Comparison of ENCODE assay signal across 8 cellular contexts in the genomic region with DNA sequence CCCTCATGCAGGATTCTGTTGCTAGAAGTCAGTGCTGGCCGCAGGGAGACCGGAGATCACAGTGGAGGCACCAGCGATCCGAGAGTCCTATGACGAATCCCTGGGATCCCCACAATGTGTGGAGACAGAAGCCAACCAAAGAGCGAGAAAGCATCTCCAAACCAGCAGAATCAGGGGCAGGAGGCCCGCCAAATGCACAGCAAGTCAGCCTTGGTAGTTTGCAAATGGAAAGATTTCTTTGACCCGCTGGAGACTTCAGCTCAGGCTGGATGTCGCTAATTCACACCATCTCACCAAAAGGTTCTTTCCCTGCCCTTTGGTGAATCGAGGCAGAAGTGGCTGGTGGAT. TPM values are rescaled to one million over a fixed set of nuclear protein-coding genes. Genes with fewer than 3 reads are reported as not detected.
DNase-seq lines count a peak whose midpoint lies in the region; ATAC-seq and TF ChIP-seq lines count a peak whose summit lies in the region.

No MANE protein-coding gene starts in this region.

- H3K36me3 ChIP-seq in gastrocnemius medialis = no peaks in the 10 kb centered on the region

- intact Hi-C loops in gastrocnemius medialis (cut with DNase I; ENCODE audit: low total_unique reads) = no loop called here

- peaks cover 11% of the 10 kb centered on the region for H3K4me1 Mint-ChIP-seq in glutamatergic neuron (ENCODE audit: low read depth, unreplicated experiment)

- in situ Hi-C loops in gastrocnemius medialis (cut with MboI; ENCODE audit: low sequenced_read_pairs in 4 of 4) = loop anchor here in 1 of 4 donors (25.0 kb wide), 1 partner anchor 470 kb away; a partner anchor contains a TSS

- no peak for TF ChIP-seq CTCF in GM10266 (IDR thresholded peaks at IDR 0.05; ENCODE audit: control insufficient read depth, insufficient read depth, low read depth, missing control alignments)
- TF ChIP-seq CTCF in VCaP (conservative IDR thresholded peaks at IDR 0.05) = no peak
- no peak for TF ChIP-seq CTCF in glutamatergic neuron (IDR thresholded peaks at IDR 0.05; ENCODE audit: partially characterized antibody, unreplicated experiment)
- no peak for TF ChIP-seq CTCF in gastrocnemius medialis (IDR thresholded peaks at IDR 0.05 in 4 of 5, conservative IDR thresholded peaks at IDR 0.05 in 1 of 5)

- peaks cover 14% of the 10 kb centered on the region for H3K9me3 Mint-ChIP-seq in glutamatergic neuron (ENCODE audit: unreplicated experiment)

- peaks cover 10% of the 10 kb centered on the region for H3K27me3 Mint-ChIP-seq in glutamatergic neuron (ENCODE audit: unreplicated experiment)

- H3K9me3 ChIP-seq in gastrocnemius medialis = no peaks in the 10 kb centered on the region

- H3K4me3 ChIP-seq in gastrocnemius medialis = peak overlapping the region; percentile 54 to 74 (median 70)

- H3K27me3 ChIP-seq in gastrocnemius medialis = no peaks in the 10 kb centered on the region

- peaks cover 7% of the 10 kb centered on the region for H3K36me3 Mint-ChIP-seq in glutamatergic neuron (ENCODE audit: unreplicated experiment)

- peak overlapping the region; percentile 81 for H3K27ac Mint-ChIP-seq in glutamatergic neuron (ENCODE audit: unreplicated experiment)

- no peak for TF ChIP-seq POLR2A in gastrocnemius medialis (IDR thresholded peaks at IDR 0.05)

- H3K27ac ChIP-seq in VCaP (peak overlapping the region; percentile 91), gastrocnemius medialis (peak overlapping the region; percentile 63 to 74 (median 68))

- peaks cover 20 to 21% of the 10 kb centered on the region in 2 donors for H3K4me1 ChIP-seq in gastrocnemius medialis

- DNase-seq in GM10266 (ENCODE audit: extremely low spot score) = peak; percentile 16
- no peak for DNase-seq in glutamatergic neuron
- no peak for DNase-seq in gastrocnemius medialis
- no peak for DNase-seq in NCI-H1092 treated with DMSO at 0.1 percent for 48 hours (lab: John Stamatoyannopoulos, UW)
- DNase-seq in RPMI8226 = no peak

- ATAC-seq in gastrocnemius medialis = peak in 1 of 2 donors; percentile 6
- no peak for ATAC-seq in HG02870 (IDR thresholded peaks at IDR 0.05; ENCODE audit: unreplicated experiment)
- no peak for ATAC-seq in GM18517 (IDR thresholded peaks at IDR 0.05; ENCODE audit: unreplicated experiment)

- H3K4me3 Mint-ChIP-seq in glutamatergic neuron (ENCODE audit: unreplicated experiment) = peak overlapping the region; percentile 81

RNA-seq across cellular contexts. Expression of a gene that starts 0.5 kb away (rescaled TPM):
- total RNA-seq in glutamatergic neuron (ENCODE audit: unreplicated experiment) = 20.7 TPM
- total RNA-seq in gastrocnemius medialis = 1 to 10 TPM; 4.1 to 7.6 (median 6.2) TPM

RNA-seq across cellular contexts. Expression of a gene that starts 31.4 kb away (rescaled TPM):
- total RNA-seq in glutamatergic neuron (ENCODE audit: unreplicated experiment) = 1.1 TPM
- total RNA-seq in gastrocnemius medialis = 10 to 100 TPM in 1 of 4 donors, 1 to 10 TPM in 2, not detected in 1; 1.4 to 13.6 (median 6.0) TPM
